In the genomic region with DNA sequence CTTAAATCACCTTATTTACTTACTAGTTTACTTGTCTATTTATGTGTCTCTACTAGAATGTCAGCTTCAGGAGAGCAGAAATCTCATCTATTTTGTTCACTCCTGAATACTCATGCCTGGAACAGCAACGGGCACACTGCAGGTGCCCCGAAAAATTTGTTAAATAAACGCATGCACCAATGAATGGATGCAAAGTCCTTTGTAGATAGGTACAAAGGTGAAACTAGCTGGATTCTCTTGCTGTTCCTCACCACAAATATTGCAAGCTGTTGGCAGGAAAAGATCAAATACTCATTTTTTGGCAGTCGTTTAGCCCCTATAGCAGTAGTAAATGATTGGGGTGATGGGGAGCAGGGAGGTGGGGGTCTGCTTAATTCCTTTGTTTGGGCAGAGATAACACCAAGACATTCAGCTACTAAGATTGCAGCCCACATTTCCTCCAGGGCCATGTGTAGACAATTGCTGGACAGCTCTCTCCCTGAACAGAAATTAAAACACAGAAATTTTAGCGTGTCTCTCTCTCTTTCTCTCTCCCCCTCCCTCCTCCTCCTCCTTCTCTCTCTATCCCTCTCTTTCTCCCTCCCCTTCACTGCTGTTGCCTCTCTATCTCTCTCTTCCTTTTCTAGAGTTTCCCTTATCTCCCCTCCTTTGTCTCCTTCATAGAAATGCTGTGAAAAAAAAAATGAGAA, we compare ENCODE assay signal across 33 cellular contexts. TPM values are rescaled to one million over a fixed set of nuclear protein-coding genes. Genes with fewer than 3 reads are reported as not detected.
DNase-seq lines count a peak whose midpoint lies in the region; ATAC-seq, FAIRE-seq and TF ChIP-seq lines count a peak whose summit lies in the region.
"Had no signal": no experiment of that assay in that cellular context is flagged by ENCODE, and none has a peak within 500 bp of the region (broad histone marks: within the 10 kb centered on the region; RNA-seq: fewer than 3 reads in every experiment).

No MANE protein-coding gene starts in this region.

- CTCF ChIA-PET in A549 (lab: Yijun Ruan, JAX) (interaction anchor here (0.7 to 5.0 kb wide), 3 partner anchors 9 to 37 kb away, joined by 3 to 14 read pairs (median 3); no protein-coding TSS in a partner anchor), K562 (lab: Yijun Ruan, JAX; ENCODE audit: low intra/inter-chr PET ratio) (no interaction called here)

- TF ChIP-seq POLR2A in A549 (IDR thresholded peaks at IDR 0.05; ENCODE audit: low read length): no peak
- no peak for TF ChIP-seq POLR2A in K562 (conservative IDR thresholded peaks at IDR 0.05)

- no peak overlapping the region for H2AFZ ChIP-seq in K562 (ENCODE audit: low read depth, low read length)
- H2AFZ ChIP-seq: hepatocyte had no signal

- DNase-seq in A549 (ENCODE audit: low read depth in 1 of 2, low spot score in 1 of 2) (no peak), K562 (ENCODE audit: extremely low read depth in 1 of 4, low spot score in 3 of 4) (no peak), glutamatergic neuron (no peak), lower lobe of right lung (no peak), GM20000 (ENCODE audit: low spot score) (no peak), NCI-H2196 (lab: John Stamatoyannopoulos, UW; ENCODE audit: unreplicated experiment) (no peak)
- DNase-seq in stimulated activated naive CD4-positive, alpha-beta T cell (lab: John Stamatoyannopoulos, UW): no peak
- DNase-seq: activated CD4-positive, CD25-positive, alpha-beta regulatory T cell treated with anti-CD3 and anti-CD28 coated beads, Interleukin-2, amount 50 U/mL, for 72 hours; activated CD8-positive, alpha-beta T cell treated with anti-CD3 and anti-CD28 coated beads for 36 hours; body of pancreas; erythroblast; H9; left colon; MM.1S; NCI-H1417; NCI-H2081 treated with DMSO at 0.1 percent for 48 hours; NCI-H446; NCI-H774; stimulated activated naive CD8-positive, alpha-beta T cell treated with anti-CD3 and anti-CD28 coated beads, Interleukin-15, amount 100 ng/mL, for 72 hours; T-helper 17 cell; thyroid gland had no signal

- peaks cover 3% of the 10 kb centered on the region for H3K9me3 Mint-ChIP-seq in glutamatergic neuron (ENCODE audit: unreplicated experiment)
- H3K9me3 Mint-ChIP-seq: activated CD8-positive, alpha-beta T cell treated with anti-CD3 and anti-CD28 coated beads for 36 hours; activated T-helper 2 cell treated with anti-CD3 and anti-CD28 coated beads, Interferon-gamma antibody, Interleukin-2, Interleukin-4, amounts not matched to agents 10 μg/mL and 5 μg/mL and 100 μg/mL, durations not matched to agents 14 hours and 24 hours and 36 hours; H9; stimulated activated naive CD8-positive, alpha-beta T cell treated with anti-CD3 and anti-CD28 coated beads, Interleukin-15, amount 100 ng/mL, for 72 hours had no signal

- POLR2A ChIA-PET in A549 (lab: Yijun Ruan, JAX): no interaction called here
- POLR2A ChIA-PET in K562 (lab: Yijun Ruan, JAX): interaction anchor here (1.5 kb wide), 1 partner anchor 9 kb away, joined by 4 read pairs; no protein-coding TSS in a partner anchor

- H3K4me1 Mint-ChIP-seq in glutamatergic neuron (ENCODE audit: low read depth, unreplicated experiment): peaks cover 28% of the 10 kb centered on the region

- H3K79me2 ChIP-seq in K562 (ENCODE audit: control insufficient read depth, insufficient read depth, low read length): no peaks in the 10 kb centered on the region
- H3K79me2 ChIP-seq: hepatocyte had no signal

- no peak overlapping the region for H3K27ac Mint-ChIP-seq in glutamatergic neuron (ENCODE audit: unreplicated experiment)
- H3K27ac Mint-ChIP-seq: activated CD8-positive, alpha-beta T cell treated with anti-CD3 and anti-CD28 coated beads for 36 hours; activated naive CD8-positive, alpha-beta T cell; activated T-helper 2 cell treated with anti-CD3 and anti-CD28 coated beads, Interferon-gamma antibody, Interleukin-2, Interleukin-4, amounts not matched to agents 10 μg/mL and 5 μg/mL and 100 μg/mL, durations not matched to agents 14 hours and 24 hours and 36 hours; H9; stimulated activated naive CD8-positive, alpha-beta T cell treated with anti-CD3 and anti-CD28 coated beads, Interleukin-15, amount 100 ng/mL, for 72 hours; T-helper 17 cell had no signal

- H3K9ac ChIP-seq in K562 (ENCODE audit: insufficient read depth in 1 of 2, low read depth in 2 of 2, low read length in 2 of 2): no peak overlapping the region
- H3K9ac ChIP-seq: KMS-11 had no signal

- ATAC-seq in A549 (no peak), K562 (no peak), lower lobe of right lung (no peak)
- ATAC-seq: activated CD8-positive, alpha-beta T cell treated with anti-CD3 and anti-CD28 coated beads for 36 hours; body of pancreas; left colon; stimulated activated naive CD8-positive, alpha-beta T cell treated with anti-CD3 and anti-CD28 coated beads, Interleukin-15, amount 100 ng/mL, for 72 hours; T-helper 17 cell had no signal

- in situ Hi-C loops in K562 (cut with MboI): no loop called here

- H3K4me3 ChIP-seq in A549: no peak overlapping the region
- no peak overlapping the region for H3K4me3 ChIP-seq in K562
- no peak overlapping the region for H3K4me3 ChIP-seq in lower lobe of right lung
- H3K4me3 ChIP-seq: body of pancreas, hepatocyte, prostate gland, thyroid gland had no signal

- no peaks in the 10 kb centered on the region for H3K36me3 Mint-ChIP-seq in glutamatergic neuron (ENCODE audit: unreplicated experiment)
- H3K36me3 Mint-ChIP-seq: activated naive CD8-positive, alpha-beta T cell had no signal

- TF ChIP-seq RAD21 in A549 (conservative IDR thresholded peaks at IDR 0.05 in 1 of 2, IDR thresholded peaks at IDR 0.05 in 1 of 2): no peak
- no peak for TF ChIP-seq RAD21 in Ishikawa (IDR thresholded peaks at IDR 0.05; ENCODE audit: low read depth)
- TF ChIP-seq RAD21 in K562 (CRISPR knock-in tag; conservative IDR thresholded peaks at IDR 0.05 in 1 of 2, IDR thresholded peaks at IDR 0.05 in 1 of 2): no peak

- H3K27me3 ChIP-seq in K562 (ENCODE audit: control insufficient read depth in 2 of 2, insufficient read depth in 2 of 2, low read length in 2 of 2) (peaks cover 0 to 14% of the 10 kb centered on the region in 2 experiments; a peak in 1 of 5 replicates), lower lobe of right lung (ENCODE audit: low read depth) (peaks cover 34% of the 10 kb centered on the region)
- H3K27me3 ChIP-seq: thyroid gland had no signal

- BruUV-seq in K562 (replicated peaks; lab: Mats Ljungman, UMichigan): no TSS peak

- WGBS in A549 (ENCODE audit: missing lambda C conversion rate): 59% methylated on average over 5 of the region's 5 CpGs
- WGBS in K562 (ENCODE audit: insufficient coverage, low coverage, missing lambda C conversion rate): 0% methylated on average over 5 of the region's 5 CpGs

- no peaks in the 10 kb centered on the region for H3K9me1 ChIP-seq in K562 (ENCODE audit: control insufficient read depth, insufficient read depth, low read length)

- H3K27me3 Mint-ChIP-seq in glutamatergic neuron (ENCODE audit: unreplicated experiment): peaks cover 9% of the 10 kb centered on the region

- H3K36me3 ChIP-seq in K562 (ENCODE audit: control insufficient read depth, insufficient read depth, low read length) (no peaks in the 10 kb centered on the region), lower lobe of right lung (no peaks in the 10 kb centered on the region)
- H3K36me3 ChIP-seq: neutrophil, prostate gland, thyroid gland had no signal

- H3K4me2 ChIP-seq in A549 (peak overlapping the region; percentile 89; the same call in 1 of the 3 replicates), K562 (ENCODE audit: insufficient read depth, low read length) (no peak overlapping the region)
- H3K4me2 ChIP-seq: hepatocyte, KMS-11 had no signal

- no peaks in the 10 kb centered on the region for H4K20me1 ChIP-seq in K562 (replicated peaks; ENCODE audit: control insufficient read depth, insufficient read depth, low read length)

- FAIRE-seq in A549 (lab: Jason Lieb, UNC): no peak
- no peak for FAIRE-seq in K562 (lab: Jason Lieb, UNC)
- FAIRE-seq: A204.1, frontal cortex had no signal

- H3K4me1 ChIP-seq in A549 (peaks cover 45% of the 10 kb centered on the region), K562 (replicated peaks in 1 of 2; ENCODE audit: control insufficient read depth in 2 of 2, insufficient read depth in 2 of 2, low read length in 2 of 2) (peaks cover 0 to 8% of the 10 kb centered on the region in 2 experiments; a peak in 1 of 5 replicates), lower lobe of right lung (peaks cover 9% of the 10 kb centered on the region)

- no peak for TF ChIP-seq EP300 in A549 (IDR thresholded peaks at IDR 0.05)
- no peak for TF ChIP-seq EP300 in Ishikawa (IDR thresholded peaks at IDR 0.05; ENCODE audit: borderline replicate concordance)
- no peak for TF ChIP-seq EP300 in K562 (IDR thresholded peaks at IDR 0.05; ENCODE audit: low read length)

- H3K27ac ChIP-seq in A549 (no peak overlapping the region), K562 (ENCODE audit: extremely low read depth, low read depth, low read length) (no peak overlapping the region), lower lobe of right lung (no peak overlapping the region)
- H3K27ac ChIP-seq: body of pancreas, hepatocyte, KMS-11, neutrophil, prostate gland, RWPE1, thyroid gland had no signal

- TF ChIP-seq CTCF in A549 (IDR thresholded peaks at IDR 0.05): no peak
- no peak for TF ChIP-seq CTCF in K562 (IDR thresholded peaks at IDR 0.05 in 2 of 3, conservative IDR thresholded peaks at IDR 0.05 in 1 of 3; ENCODE audit: insufficient read depth in 2 of 3, low read depth in 1 of 3, low read length in 3 of 3)
- TF ChIP-seq CTCF in glutamatergic neuron (IDR thresholded peaks at IDR 0.05; ENCODE audit: partially characterized antibody, unreplicated experiment): no peak
- no peak for TF ChIP-seq CTCF in lower lobe of right lung (IDR thresholded peaks at IDR 0.05)
- no peak for TF ChIP-seq CTCF in GM20000 (IDR thresholded peaks at IDR 0.05; ENCODE audit: extremely low read depth, missing control alignments)

- no peaks in the 10 kb centered on the region for H3K9me3 ChIP-seq in A549
- no peaks in the 10 kb centered on the region for H3K9me3 ChIP-seq in K562 (replicated peaks; ENCODE audit: control insufficient read depth, insufficient read depth, low read depth, low read length)
- H3K9me3 ChIP-seq in lower lobe of right lung: no peaks in the 10 kb centered on the region
- H3K9me3 ChIP-seq: body of pancreas, neutrophil, prostate gland, thyroid gland had no signal

- H3K4me3 Mint-ChIP-seq in glutamatergic neuron (ENCODE audit: unreplicated experiment): peak overlapping the region; percentile 84
- H3K4me3 Mint-ChIP-seq: activated CD8-positive, alpha-beta T cell treated with anti-CD3 and anti-CD28 coated beads for 36 hours; activated naive CD8-positive, alpha-beta T cell; H9; stimulated activated naive CD8-positive, alpha-beta T cell treated with anti-CD3 and anti-CD28 coated beads, Interleukin-15, amount 100 ng/mL, for 72 hours; T-helper 17 cell had no signal

- intact Hi-C loops in K562 (cut with micrococcal nuclease): no loop called here
- intact Hi-C loops in lower lobe of right lung (cut with DNase I): no loop called here

RNA-seq across cellular contexts. Expression of a gene that starts 5.4 kb away (rescaled TPM):
- polyA plus RNA-seq in A549 (2011; rRNA removed): 1.7 TPM in 2 replicates
- polyA plus RNA-seq in A549 (2012; cell fraction: cytosol; rRNA removed): 4.0 and 5.2 TPM in 2 replicates
- polyA plus RNA-seq in A549 (2012; cell fraction: nucleus; rRNA removed): 5.4 and 5.9 TPM in 2 replicates
- 6.3 to 10.1 TPM (median 9.1 TPM) in 3 replicates for polyA plus RNA-seq in A549 (2017; fragmentation: RNase III; extraction: RNeasy Plus Mini Kit Qiagen cat#74134 plus additional on column Dnase treatment)
- 1.9 and 2.8 TPM in 2 replicates for polyA minus RNA-seq in A549 (2011; rRNA and poly(A)+ RNA removed)
- total RNA-seq in K562 (2011; cell fraction: chromatin; rRNA removed; ENCODE audit: low replicate concordance): not detected in 2 replicates
- total RNA-seq in K562 (2011; cell fraction: nucleolus; rRNA removed): not detected in 2 replicates
- total RNA-seq in K562 (2011; cell fraction: nucleoplasm; rRNA removed): not detected in 2 replicates
- not detected in 2 replicates for total RNA-seq in K562 (2014; rRNA removed)
- total RNA-seq in K562 (2014; rRNA removed; fragmentation: Illumina TruSeq; extraction: Trizol): not detected in 2 replicates
- total RNA-seq in K562 (2015; rRNA removed; fragmentation: Illumina TruSeq; extraction: Trizol): not detected in 2 replicates
- total RNA-seq in K562 (2021): not detected in 2 replicates
- polyA plus RNA-seq in K562 (2011; rRNA removed): not detected in 2 replicates
- polyA plus RNA-seq in K562 (2011; cell fraction: cytosol; rRNA removed): not detected in 2 replicates
- not detected in 2 replicates for polyA plus RNA-seq in K562 (2011; cell fraction: nucleus; rRNA removed)
- polyA plus RNA-seq in K562 (2012): 0.03 TPM in 1 of 2 replicates, not detected in the other
- not detected in 2 replicates for polyA plus RNA-seq in K562 (2014; fragmentation: Illumina TruSeq; extraction: Trizol)
- not detected for polyA plus RNA-seq in K562 (2014; fragmentation: Nextera tagmentation; extraction: Ambion mirVana)
- polyA plus RNA-seq in K562 (2014; rRNA removed): 0.05 TPM in 1 of 2 replicates, not detected in the other
- not detected in 2 replicates for polyA minus RNA-seq in K562 (2011; rRNA and poly(A)+ RNA removed)
- polyA minus RNA-seq in K562 (2011; cell fraction: cytosol; rRNA and poly(A)+ RNA removed): not detected in 2 replicates
- not detected in 2 replicates for polyA minus RNA-seq in K562 (2011; cell fraction: nucleus; rRNA and poly(A)+ RNA removed)
- 26.1 TPM for total RNA-seq in glutamatergic neuron (ENCODE audit: unreplicated experiment)
- total RNA-seq in lower lobe of right lung: 0.12 TPM
- total RNA-seq: activated CD8-positive, alpha-beta T cell treated with anti-CD3 and anti-CD28 coated beads for 36 hours; activated T-helper 2 cell treated with anti-CD3 and anti-CD28 coated beads, Interferon-gamma antibody, Interleukin-2, Interleukin-4, amounts not matched to agents 10 μg/mL and 5 μg/mL and 100 μg/mL, durations not matched to agents 14 hours and 24 hours and 36 hours; HT-29; mesenteric fat pad; prostate gland; T-helper 17 cell had no signal

RNA-seq across cellular contexts. Expression of a gene that starts 45.4 kb away (rescaled TPM):
- polyA plus RNA-seq in A549 (2011; rRNA removed) (28.7 and 32.2 TPM in 2 replicates), A549 (2017; fragmentation: RNase III; extraction: RNeasy Plus Mini Kit Qiagen cat#74134 plus additional on column Dnase treatment) (15.3 to 18.4 TPM (median 16.8 TPM) in 3 replicates), K562 (2011; rRNA removed) (27.9 and 29.7 TPM in 2 replicates), K562 (2014; fragmentation: Illumina TruSeq; extraction: Trizol) (18.5 and 20.6 TPM in 2 replicates), K562 (2014; fragmentation: Nextera tagmentation; extraction: Ambion mirVana) (10 to 100 TPM in 1 of 2 experiments, 1 to 10 TPM in 1; 8.2 to 12.3 TPM), K562 (2014; rRNA removed) (11.9 and 16.3 TPM in 2 replicates)
- polyA plus RNA-seq in A549 (2012; cell fraction: cytosol; rRNA removed): 21.0 and 24.1 TPM in 2 replicates
- polyA plus RNA-seq in A549 (2012; cell fraction: nucleus; rRNA removed): 20.9 and 21.5 TPM in 2 replicates
- 45.0 and 49.2 TPM in 2 replicates for polyA minus RNA-seq in A549 (2011; rRNA and poly(A)+ RNA removed)
- 87.7 and 109 TPM in 2 replicates for total RNA-seq in K562 (2011; cell fraction: chromatin; rRNA removed; ENCODE audit: low replicate concordance)
- 50.2 and 58.3 TPM in 2 replicates for total RNA-seq in K562 (2011; cell fraction: nucleolus; rRNA removed)
- total RNA-seq in K562 (2011; cell fraction: nucleoplasm; rRNA removed): 72.6 and 98.8 TPM in 2 replicates
- total RNA-seq in K562 (2014; rRNA removed) (12.4 and 15.6 TPM in 2 replicates), K562 (2014; rRNA removed; fragmentation: Illumina TruSeq; extraction: Trizol) (11.5 and 12.4 TPM in 2 replicates), K562 (2015; rRNA removed; fragmentation: Illumina TruSeq; extraction: Trizol) (10.2 and 10.6 TPM in 2 replicates), K562 (2021) (21.8 and 22.6 TPM in 2 replicates), glutamatergic neuron (ENCODE audit: unreplicated experiment) (36.6 TPM), lower lobe of right lung (19.0 TPM)
- 23.3 and 29.8 TPM in 2 replicates for polyA plus RNA-seq in K562 (2011; cell fraction: cytosol; rRNA removed)
- polyA plus RNA-seq in K562 (2011; cell fraction: nucleus; rRNA removed): 27.1 and 31.3 TPM in 2 replicates
- polyA plus RNA-seq in K562 (2012): 14.3 and 20.0 TPM in 2 replicates
- 59.5 and 60.9 TPM in 2 replicates for polyA minus RNA-seq in K562 (2011; rRNA and poly(A)+ RNA removed)
- polyA minus RNA-seq in K562 (2011; cell fraction: cytosol; rRNA and poly(A)+ RNA removed): 20.5 and 23.9 TPM in 2 replicates
- 58.3 and 74.0 TPM in 2 replicates for polyA minus RNA-seq in K562 (2011; cell fraction: nucleus; rRNA and poly(A)+ RNA removed)

Comparison
In these comparisons a context has a peak if more than half of its experiments do, and no peak if none do; other contexts are left out.
1. RNA of a gene that starts 5.4 kb away (total RNA-seq): 26.1 TPM in glutamatergic neuron (single experiment); 0.12 TPM in lower lobe of right lung (single experiment) and not detected in K562; every median in the first group is over 10 times any median in the second.